In genomic region chr12:52078276-52078675, GRCh38 we compare ENCODE assay signal across 19 cellular contexts. TPM values are rescaled to one million over a fixed set of nuclear protein-coding genes. Genes with fewer than 3 reads are reported as not detected.
DNase-seq lines count a peak whose midpoint lies in the region; ATAC-seq, FAIRE-seq and TF ChIP-seq lines count a peak whose summit lies in the region.
"Had no signal": no experiment of that assay in that cellular context is flagged by ENCODE, and none has a peak within 500 bp of the region (broad histone marks: within the 10 kb centered on the region; RNA-seq: fewer than 3 reads in every experiment).

No MANE protein-coding gene starts in this region.

- POLR2A ChIA-PET in HepG2 (lab: Yijun Ruan, JAX): no interaction called here

- H4K20me1 ChIP-seq in HepG2 (ENCODE audit: insufficient read depth, low read length): no peaks in the 10 kb centered on the region

- DNase-seq in HepG2 (ENCODE audit: low spot score) (no peak), right lobe of liver (no peak), bronchial epithelial cell (ENCODE audit: low read depth) (no peak), iPS-NIHi11 (ENCODE audit: low spot score) (peak; percentile 21), superior temporal gyrus (ENCODE audit: extremely low spot score) (no peak), NCI-H2081 treated with DMSO at 0.1 percent for 48 hours (lab: John Stamatoyannopoulos, UW) (no peak), adrenal gland (no peak)
- DNase-seq: 8988T; ACHN; C1 segment of cervical spinal cord; Calu3; CD4-positive, alpha-beta T cell; DMS79; HCEC 1CT had no signal

- TF ChIP-seq RAD21 in HepG2 (CRISPR knock-in tag; IDR thresholded peaks at IDR 0.05): no peak

- FAIRE-seq in HepG2 (lab: Jason Lieb, UNC) (no peak), bronchial epithelial cell (lab: Jason Lieb, UNC) (peak; percentile 18)
- FAIRE-seq: G401.6, GM12892, GM19239 had no signal

- no peak for ATAC-seq in HepG2
- no peak for ATAC-seq in right lobe of liver

- CTCF ChIA-PET in HepG2 (lab: Yijun Ruan, JAX; ENCODE audit: low intra/inter-chr PET ratio, low total read pairs): no interaction called here

- H3K9me3 ChIP-seq in HepG2 (ENCODE audit: low read length): no peaks in the 10 kb centered on the region
- H3K9me3 ChIP-seq in right lobe of liver: no peaks in the 10 kb centered on the region
- H3K9me3 ChIP-seq in adrenal gland (replicated peaks in 1 of 3): no peaks in the 10 kb centered on the region

- no peak for TF ChIP-seq EP300 in HepG2 (IDR thresholded peaks at IDR 0.05; ENCODE audit: low read depth in 2 of 2, low read length in 2 of 2)
- no peak for TF ChIP-seq EP300 in HepG2 (CRISPR knock-in tag; IDR thresholded peaks at IDR 0.05; ENCODE audit: borderline replicate concordance)

- H3K36me3 ChIP-seq in HepG2 (replicated peaks in 1 of 2; ENCODE audit: control insufficient read depth in 1 of 2, insufficient read depth in 2 of 2, low read length in 2 of 2): peaks cover 25 to 51% of the 10 kb centered on the region in 2 experiments
- peaks cover 0 to 36% (median 8%) of the 10 kb centered on the region in 4 donors for H3K36me3 ChIP-seq in right lobe of liver
- H3K36me3 ChIP-seq in bronchial epithelial cell (ENCODE audit: control insufficient read depth, insufficient read depth, low read length): peaks cover 22% of the 10 kb centered on the region
- peaks cover 0 to 54% of the 10 kb centered on the region in 2 donors for H3K36me3 ChIP-seq in adrenal gland (replicated peaks in 1 of 2)

- H3K4me3 ChIP-seq in HepG2 (replicated peaks in 1 of 3; ENCODE audit: insufficient read depth in 1 of 3, low read depth in 2 of 3, low read length in 3 of 3): no peak overlapping the region
- H3K4me3 ChIP-seq in right lobe of liver: no peak overlapping the region
- H3K4me3 ChIP-seq in bronchial epithelial cell (ENCODE audit: low read depth, low read length): no peak overlapping the region
- H3K4me3 ChIP-seq in adrenal gland: no peak overlapping the region

- H3K4me2 ChIP-seq in HepG2 (ENCODE audit: low read depth, low read length): no peak overlapping the region

- BruUV-seq in HepG2 (replicated peaks; lab: Mats Ljungman, UMichigan): no TSS peak

- in situ Hi-C loops in HepG2 (cut with HindIII; ENCODE audit: extremely low pct_ligation_motif_present, low pct_unique_long_range_greater_than_20kb): no loop called here

- WGBS in HepG2 (ENCODE audit: low lambda C conversion rate): 96% methylated on average over 3 of the region's 3 CpGs
- 100% methylated on average over 2 of the region's 3 CpGs for WGBS in right lobe of liver (ENCODE audit: insufficient coverage, low coverage, low lambda C conversion rate, missing lambda C conversion rate)
- WGBS in adrenal gland, 4 donors: 87 to 91% (median 88%) methylated on average over 3 of the region's 3 CpGs

- TF ChIP-seq CTCF in HepG2 (CRISPR knock-in tag; IDR thresholded peaks at IDR 0.05): no peak
- no peak for TF ChIP-seq CTCF in right lobe of liver (IDR thresholded peaks at IDR 0.05)
- no peak for TF ChIP-seq CTCF in bronchial epithelial cell (IDR thresholded peaks at IDR 0.05; ENCODE audit: insufficient read depth, low read length, severe bottlenecking)
- TF ChIP-seq CTCF in adrenal gland (IDR thresholded peaks at IDR 0.05): no peak

- no peak overlapping the region for H2AFZ ChIP-seq in HepG2 (ENCODE audit: low read length)

- peaks cover 18% of the 10 kb centered on the region for H3K79me2 ChIP-seq in HepG2 (ENCODE audit: insufficient read depth, low read length)

- H3K4me1 ChIP-seq in HepG2 (ENCODE audit: insufficient read depth, low read length) (peaks cover 36% of the 10 kb centered on the region), right lobe of liver (peaks cover 0 to 41% (median 12%) of the 10 kb centered on the region in 4 donors), adrenal gland (replicated peaks in 1 of 2) (peaks cover 3 to 29% of the 10 kb centered on the region in 2 donors)

- no peak overlapping the region for H3K9ac ChIP-seq in HepG2 (ENCODE audit: insufficient read depth, low read depth, low read length)

- intact Hi-C loops in HepG2 (cut with micrococcal nuclease; ENCODE audit: unreplicated experiment) (no loop called here), right lobe of liver (cut with DNase I) (loop anchor here in 1 of 2 donors (5.0 kb wide), 1 partner anchor 51 kb away; no protein-coding TSS in a partner anchor), adrenal gland (cut with DNase I) (no loop called here)

- H3K27ac ChIP-seq in HepG2 (ENCODE audit: extremely low read length, insufficient read depth, low read length) (no peak overlapping the region), right lobe of liver (no peak overlapping the region), adrenal gland (no peak overlapping the region)
- H3K27ac ChIP-seq: HL-60 had no signal

- no peak for TF ChIP-seq POLR2A in HepG2 (IDR thresholded peaks at IDR 0.05; ENCODE audit: insufficient read depth in 1 of 2, low read depth in 2 of 2, low read length in 2 of 2)
- TF ChIP-seq POLR2A in right lobe of liver (IDR thresholded peaks at IDR 0.05): no peak
- TF ChIP-seq POLR2A in adrenal gland (IDR thresholded peaks at IDR 0.05): no peak

- no peaks in the 10 kb centered on the region for H3K27me3 ChIP-seq in HepG2 (ENCODE audit: control insufficient read depth in 1 of 2, insufficient read depth in 2 of 2, low read length in 2 of 2)
- H3K27me3 ChIP-seq in right lobe of liver: no peaks in the 10 kb centered on the region
- H3K27me3 ChIP-seq in bronchial epithelial cell (ENCODE audit: control insufficient read depth, insufficient read depth, low read length): no peaks in the 10 kb centered on the region
- H3K27me3 ChIP-seq in adrenal gland: no peaks in the 10 kb centered on the region

RNA-seq across cellular contexts. Expression of gene SMIM41, which starts 1.2 kb away (rescaled TPM):
- total RNA-seq in HepG2 (2016; rRNA removed; fragmentation: Illumina TruSeq; extraction: Trizol) (not detected in 2 replicates), right lobe of liver (not detected), bronchial epithelial cell (0.13 and 0.26 TPM in 2 replicates), adrenal gland (1 to 10 TPM in 1 of 8 donors, under 1 TPM in 2, not detected in 5; 0.54 to 2.1 (median 0.83) TPM)
- total RNA-seq in HepG2 (2016; cell fraction: cytosol; rRNA removed; fragmentation: Illumina TruSeq; extraction: Trizol; ENCODE audit: low read depth): not detected in 2 replicates
- total RNA-seq in HepG2 (2016; cell fraction: insoluble cytoplasmic fraction; rRNA removed; fragmentation: Illumina TruSeq; extraction: Trizol): not detected in 2 replicates
- total RNA-seq in HepG2 (2016; cell fraction: membrane; rRNA removed; fragmentation: Illumina TruSeq; extraction: Trizol): not detected in 2 replicates
- not detected in 2 replicates for total RNA-seq in HepG2 (2016; cell fraction: nucleus; rRNA removed; fragmentation: Illumina TruSeq; extraction: Trizol)
- polyA plus RNA-seq in HepG2 (2011; rRNA removed) (0.07 TPM in 1 of 2 replicates, not detected in the other), adrenal gland (under 1 TPM in 1 of 3 donors, not detected in 2; 0.10 TPM)
- not detected in 2 replicates for polyA plus RNA-seq in HepG2 (2011; cell fraction: cytosol; rRNA removed)
- not detected in 2 replicates for polyA plus RNA-seq in HepG2 (2011; cell fraction: nucleus; rRNA removed)
- polyA plus RNA-seq in HepG2 (2012): not detected in 2 replicates
- not detected in 2 replicates for polyA plus RNA-seq in HepG2 (2016; cell fraction: cytosol; fragmentation: Illumina TruSeq; extraction: Trizol; ENCODE audit: low read depth)
- not detected in 2 replicates for polyA plus RNA-seq in HepG2 (2016; cell fraction: insoluble cytoplasmic fraction; fragmentation: Illumina TruSeq; extraction: Trizol; ENCODE audit: low read depth)
- polyA plus RNA-seq in HepG2 (2016; cell fraction: membrane; fragmentation: Illumina TruSeq; extraction: Trizol; ENCODE audit: low read depth): not detected in 2 replicates
- polyA plus RNA-seq in HepG2 (2016; cell fraction: nucleus; fragmentation: Illumina TruSeq; extraction: Trizol; ENCODE audit: insufficient read depth, low read depth): not detected in 2 replicates
- polyA minus RNA-seq in HepG2 (2011; rRNA and poly(A)+ RNA removed; ENCODE audit: low replicate concordance): not detected in 2 replicates
- not detected in 2 replicates for polyA minus RNA-seq in HepG2 (2011; cell fraction: cytosol; rRNA and poly(A)+ RNA removed)
- 0.39 TPM in 1 of 2 replicates, not detected in the other for polyA minus RNA-seq in HepG2 (2011; cell fraction: nucleus; rRNA and poly(A)+ RNA removed)
- total RNA-seq: Calu3; CD4-positive, alpha-beta T cell; H4 had no signal

RNA-seq across cellular contexts. Expression of gene ATG101, which starts 8.5 kb away (rescaled TPM):
- total RNA-seq in HepG2 (2016; rRNA removed; fragmentation: Illumina TruSeq; extraction: Trizol) (66.7 and 67.7 TPM in 2 replicates), right lobe of liver (10 to 100 TPM; 17.4 to 29.7 (median 21.0) TPM), bronchial epithelial cell (153 and 181 TPM in 2 replicates), adrenal gland (10 to 100 TPM; 28.8 to 60.4 (median 38.6) TPM)
- total RNA-seq in HepG2 (2016; cell fraction: cytosol; rRNA removed; fragmentation: Illumina TruSeq; extraction: Trizol; ENCODE audit: low read depth): 24.9 and 31.4 TPM in 2 replicates
- total RNA-seq in HepG2 (2016; cell fraction: insoluble cytoplasmic fraction; rRNA removed; fragmentation: Illumina TruSeq; extraction: Trizol): 67.1 and 68.7 TPM in 2 replicates
- total RNA-seq in HepG2 (2016; cell fraction: membrane; rRNA removed; fragmentation: Illumina TruSeq; extraction: Trizol): 38.8 and 52.9 TPM in 2 replicates
- 31.7 and 32.7 TPM in 2 replicates for total RNA-seq in HepG2 (2016; cell fraction: nucleus; rRNA removed; fragmentation: Illumina TruSeq; extraction: Trizol)
- polyA plus RNA-seq in HepG2 (2011; rRNA removed) (58.2 and 60.2 TPM in 2 replicates), adrenal gland (10 to 100 TPM; 20.9 to 28.6 (median 27.1) TPM)
- polyA plus RNA-seq in HepG2 (2011; cell fraction: cytosol; rRNA removed): 84.5 and 95.4 TPM in 2 replicates
- polyA plus RNA-seq in HepG2 (2011; cell fraction: nucleus; rRNA removed): 55.3 and 57.9 TPM in 2 replicates
- 27.2 and 33.1 TPM in 2 replicates for polyA plus RNA-seq in HepG2 (2012)
- polyA plus RNA-seq in HepG2 (2016; cell fraction: cytosol; fragmentation: Illumina TruSeq; extraction: Trizol; ENCODE audit: low read depth): 16.9 and 28.4 TPM in 2 replicates
- 57.3 and 61.7 TPM in 2 replicates for polyA plus RNA-seq in HepG2 (2016; cell fraction: insoluble cytoplasmic fraction; fragmentation: Illumina TruSeq; extraction: Trizol; ENCODE audit: low read depth)
- 24.0 and 35.4 TPM in 2 replicates for polyA plus RNA-seq in HepG2 (2016; cell fraction: membrane; fragmentation: Illumina TruSeq; extraction: Trizol; ENCODE audit: low read depth)
- polyA plus RNA-seq in HepG2 (2016; cell fraction: nucleus; fragmentation: Illumina TruSeq; extraction: Trizol; ENCODE audit: insufficient read depth, low read depth): 51.5 and 54.0 TPM in 2 replicates
- 106 and 147 TPM in 2 replicates for polyA minus RNA-seq in HepG2 (2011; rRNA and poly(A)+ RNA removed; ENCODE audit: low replicate concordance)
- 15.6 and 16.2 TPM in 2 replicates for polyA minus RNA-seq in HepG2 (2011; cell fraction: cytosol; rRNA and poly(A)+ RNA removed)
- 12.8 and 16.7 TPM in 2 replicates for polyA minus RNA-seq in HepG2 (2011; cell fraction: nucleus; rRNA and poly(A)+ RNA removed)

RNA-seq across cellular contexts. Expression of gene NR4A1, which starts 27.0 kb away (rescaled TPM):
- total RNA-seq in HepG2 (2016; rRNA removed; fragmentation: Illumina TruSeq; extraction: Trizol) (4.6 and 5.7 TPM in 2 replicates), right lobe of liver (1 to 10 TPM; 5.0 to 8.8 (median 7.7) TPM), bronchial epithelial cell (0.38 and 0.79 TPM in 2 replicates), adrenal gland (100 to 1,000 TPM in 5 of 8 donors, 10 to 100 TPM in 3; 49.5 to 854 (median 185) TPM)
- 8.4 and 9.3 TPM in 2 replicates for total RNA-seq in HepG2 (2016; cell fraction: cytosol; rRNA removed; fragmentation: Illumina TruSeq; extraction: Trizol; ENCODE audit: low read depth)
- total RNA-seq in HepG2 (2016; cell fraction: insoluble cytoplasmic fraction; rRNA removed; fragmentation: Illumina TruSeq; extraction: Trizol): 3.8 and 7.6 TPM in 2 replicates
- total RNA-seq in HepG2 (2016; cell fraction: membrane; rRNA removed; fragmentation: Illumina TruSeq; extraction: Trizol): 5.8 and 6.3 TPM in 2 replicates
- 8.9 and 10.0 TPM in 2 replicates for total RNA-seq in HepG2 (2016; cell fraction: nucleus; rRNA removed; fragmentation: Illumina TruSeq; extraction: Trizol)
- polyA plus RNA-seq in HepG2 (2011; rRNA removed) (15.2 and 16.5 TPM in 2 replicates), adrenal gland (100 to 1,000 TPM in 2 of 3 donors, 10 to 100 TPM in 1; 34.5 to 499 (median 282) TPM)
- 7.6 and 13.1 TPM in 2 replicates for polyA plus RNA-seq in HepG2 (2011; cell fraction: cytosol; rRNA removed)
- polyA plus RNA-seq in HepG2 (2011; cell fraction: nucleus; rRNA removed): 26.2 and 46.7 TPM in 2 replicates
- 6.4 and 16.5 TPM in 2 replicates for polyA plus RNA-seq in HepG2 (2012)
- polyA plus RNA-seq in HepG2 (2016; cell fraction: cytosol; fragmentation: Illumina TruSeq; extraction: Trizol; ENCODE audit: low read depth): 1.6 and 1.7 TPM in 2 replicates
- polyA plus RNA-seq in HepG2 (2016; cell fraction: insoluble cytoplasmic fraction; fragmentation: Illumina TruSeq; extraction: Trizol; ENCODE audit: low read depth): 5.3 and 8.6 TPM in 2 replicates
- 3.4 and 3.9 TPM in 2 replicates for polyA plus RNA-seq in HepG2 (2016; cell fraction: membrane; fragmentation: Illumina TruSeq; extraction: Trizol; ENCODE audit: low read depth)
- 22.7 TPM in 2 replicates for polyA plus RNA-seq in HepG2 (2016; cell fraction: nucleus; fragmentation: Illumina TruSeq; extraction: Trizol; ENCODE audit: insufficient read depth, low read depth)
- polyA minus RNA-seq in HepG2 (2011; rRNA and poly(A)+ RNA removed; ENCODE audit: low replicate concordance): 28.6 and 56.6 TPM in 2 replicates
- 10.8 and 14.1 TPM in 2 replicates for polyA minus RNA-seq in HepG2 (2011; cell fraction: cytosol; rRNA and poly(A)+ RNA removed)
- 11.8 and 13.0 TPM in 2 replicates for polyA minus RNA-seq in HepG2 (2011; cell fraction: nucleus; rRNA and poly(A)+ RNA removed)

Comparison
In these comparisons a context has a peak if more than half of its experiments do, and no peak if none do; other contexts are left out.
1. RNA of gene NR4A1, which starts 27.0 kb away (total RNA-seq): 49.5 to 854 TPM in adrenal gland; 5.0 to 8.8 TPM in right lobe of liver, 3.8 to 10.0 TPM in HepG2 and 0.38 to 0.79 TPM in bronchial epithelial cell; every median in the first group is over 4 times any median in the second.